Comparison of ENCODE assay signal across 8 cellular contexts in the genomic region with DNA sequence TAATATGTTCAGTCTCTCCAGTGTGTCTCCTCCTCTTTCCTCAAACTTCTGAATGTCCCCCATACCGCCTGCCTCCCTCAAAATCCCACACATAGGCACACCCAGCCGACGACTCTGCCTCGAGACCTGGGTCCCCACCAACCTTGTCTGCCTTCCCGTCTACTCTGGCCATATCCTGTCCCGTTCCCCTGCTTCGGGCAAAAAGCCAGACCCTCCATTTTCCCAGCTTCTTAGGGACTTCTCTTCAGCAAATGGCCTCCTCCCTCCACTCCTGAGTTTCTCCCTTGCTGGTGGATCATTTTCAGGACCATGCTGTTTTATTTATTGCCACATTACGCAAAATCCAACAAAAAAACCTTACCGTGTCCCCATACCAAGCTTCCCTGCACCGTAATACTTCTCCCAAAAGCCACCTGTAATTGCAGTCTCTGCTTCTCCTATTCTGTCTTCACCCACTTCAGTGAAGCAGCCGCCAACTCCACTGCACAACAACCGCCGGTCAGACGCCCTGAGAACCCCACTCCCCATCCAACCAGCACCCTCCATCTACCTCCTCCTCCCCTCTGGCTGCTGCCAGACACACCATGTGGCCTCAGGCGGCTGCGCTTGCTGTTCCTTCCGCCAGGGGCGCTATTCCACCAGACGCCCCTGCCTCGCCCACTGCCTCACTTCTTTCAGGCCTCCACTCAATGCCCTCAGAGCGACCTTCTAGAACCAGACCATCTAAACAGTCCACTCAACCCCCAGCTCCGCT.
DNase-seq lines count a peak whose midpoint lies in the region; ATAC-seq, FAIRE-seq and TF ChIP-seq lines count a peak whose summit lies in the region.

No MANE protein-coding gene starts in this region.

- no peak overlapping the region for H3K4me3 Mint-ChIP-seq in effector memory CD8-positive, alpha-beta T cell

- H3K27ac ChIP-seq in pancreas = no peak overlapping the region

- no peaks in the 10 kb centered on the region for H3K4me1 ChIP-seq in pancreas

- CTCF ChIA-PET in BJ (lab: Yijun Ruan, JAX) = interaction anchor here (1.2 to 10.3 kb wide), 5 partner anchors 13 to 467 kb away, joined by 3 to 196 read pairs (median 7); no protein-coding TSS in a partner anchor

- no peak overlapping the region for H3K27ac Mint-ChIP-seq in effector memory CD8-positive, alpha-beta T cell

- H3K9me3 Mint-ChIP-seq in effector memory CD8-positive, alpha-beta T cell = no peaks in the 10 kb centered on the region

- POLR2A ChIA-PET in BJ (lab: Charles Lee) = no interaction called here

- H3K27me3 Mint-ChIP-seq in effector memory CD8-positive, alpha-beta T cell = peaks cover 24 to 32% of the 10 kb centered on the region in 2 donors

- FAIRE-seq in pancreas (lab: Jason Lieb, UNC) = no peak

- H3K36me3 Mint-ChIP-seq in effector memory CD8-positive, alpha-beta T cell (ENCODE audit: insufficient read depth) = no peaks in the 10 kb centered on the region

- peaks cover 0 to 3% of the 10 kb centered on the region in 2 donors for H3K4me1 Mint-ChIP-seq in effector memory CD8-positive, alpha-beta T cell (ENCODE audit: low read depth in 2 of 2)

- intact Hi-C loops in pancreas (cut with DNase I) = loop anchor here in 2 of 3 donors (5.0 to 10.0 kb wide), 2 partner anchors 304 to 312 kb away; no protein-coding TSS in a partner anchor

- DNase-seq in BJ (ENCODE audit: low read depth) = no peak
- DNase-seq in UCSD-AML1 (lab: John Stamatoyannopoulos, UW; ENCODE audit: unreplicated experiment) = peak; percentile 40
- peak; percentile 6 to 16 (median 13) for DNase-seq in effector memory CD8-positive, alpha-beta T cell
- DNase-seq in pancreas = peak in 4 of 6 donors; percentile 24 to 77 (median 45)
- no peak for DNase-seq in DMS153 (lab: John Stamatoyannopoulos, UW)
- DNase-seq in SIG-M5 (lab: John Stamatoyannopoulos, UW) = no peak

- TF ChIP-seq CTCF in BJ (IDR thresholded peaks at IDR 0.05; ENCODE audit: insufficient read depth, low read depth, low read length) (peak; percentile 66), pancreas (IDR thresholded peaks at IDR 0.05) (peak in 3 of 4 donors; percentile 35 to 59 (median 43))

- H3K9me3 ChIP-seq in pancreas = no peaks in the 10 kb centered on the region

- H3K27me3 ChIP-seq in BJ (ENCODE audit: control insufficient read depth, insufficient read depth, low read length) (no peaks in the 10 kb centered on the region; the same call in 1 of the 2 replicates), pancreas (no peaks in the 10 kb centered on the region)

- H3K36me3 ChIP-seq in BJ (ENCODE audit: control insufficient read depth, insufficient read depth, low read length) (no peaks in the 10 kb centered on the region), pancreas (no peaks in the 10 kb centered on the region)

- ATAC-seq in GM19324 (IDR thresholded peaks at IDR 0.05; ENCODE audit: low FRiP score, unreplicated experiment) (peak; percentile 57), HG03558 (IDR thresholded peaks at IDR 0.05; ENCODE audit: extremely low read depth, unreplicated experiment) (peak; percentile 43), pancreas (peak; percentile 64 to 71 (median 65))
- peak; percentile 59 for ATAC-seq in effector memory CD8-positive, alpha-beta T cell (replicated peaks)

- no peak overlapping the region for H3K4me3 ChIP-seq in BJ (ENCODE audit: low read depth, low read length)
- no peak overlapping the region for H3K4me3 ChIP-seq in pancreas

- WGBS in pancreas, 2 donors = 47 to 51% methylated on average over 22 of the region's 22 CpGs

Comparison
In these comparisons a context has a peak if more than half of its experiments do, and no peak if none do; other contexts are left out.
1. DNase-seq: peak in UCSD-AML1 (single experiment), effector memory CD8-positive, alpha-beta T cell (3 of 3) and pancreas (4 of 6); none in BJ (single experiment), DMS153 (single experiment) and SIG-M5 (single experiment).
2. Peak in every context shown above with its lines, with median percentiles within 50 percentile points of each other: ATAC-seq.